ENCODE assay signal across 12 cellular contexts in the genomic region with DNA sequence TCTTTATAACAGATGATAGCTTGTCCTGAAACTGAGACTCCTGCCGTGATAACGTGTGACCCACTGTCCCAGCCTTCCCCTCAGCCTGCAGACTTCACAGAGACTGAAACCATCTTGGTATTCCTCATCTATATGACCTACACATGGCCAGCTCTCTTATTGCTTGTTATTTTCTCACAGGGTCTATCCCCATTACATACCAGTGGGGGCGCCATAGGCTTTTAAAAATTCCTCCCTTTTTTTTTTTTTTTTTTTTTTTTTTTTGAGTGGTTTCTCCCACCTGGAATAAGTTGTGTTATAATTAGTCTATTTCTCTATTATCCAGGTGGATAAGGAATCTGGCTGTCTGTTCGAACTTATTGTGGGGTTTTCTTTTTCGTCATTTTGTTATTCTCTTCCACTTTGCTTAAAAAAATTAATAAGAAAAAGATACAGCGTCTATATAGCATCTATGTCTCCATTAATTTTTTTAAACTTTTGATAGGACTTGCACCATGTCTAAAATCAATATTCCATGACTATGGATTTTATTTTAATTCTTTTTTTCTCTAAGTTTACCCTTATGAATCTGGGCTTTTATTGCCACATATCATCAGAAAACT. TPM values are rescaled to one million over a fixed set of nuclear protein-coding genes. Genes with fewer than 3 reads are reported as not detected.
DNase-seq lines count a peak whose midpoint lies in the region; ATAC-seq and TF ChIP-seq lines count a peak whose summit lies in the region.
"Had no signal": no experiment of that assay in that cellular context is flagged by ENCODE, and none has a peak within 500 bp of the region (broad histone marks: within the 10 kb centered on the region; RNA-seq: fewer than 3 reads in every experiment).

No MANE protein-coding gene starts in this region.

- H3K4me3 ChIP-seq in A673 (ENCODE audit: low read depth, low read length, poor library complexity, severe bottlenecking): no peak overlapping the region
- H3K4me3 ChIP-seq: ascending aorta, uterus had no signal

- POLR2A ChIA-PET in A673 (lab: Charles Lee; ENCODE audit: low non-redundant PET): interaction anchor here (0.6 kb wide), 2 partner anchors 19 to 39 kb away, joined by 8 to 10 read pairs; no protein-coding TSS in a partner anchor

- ATAC-seq in foreskin keratinocyte (no peak), HG03135 (IDR thresholded peaks at IDR 0.05; ENCODE audit: unreplicated experiment) (no peak)
- ATAC-seq: activated CD4-positive, CD25-positive, alpha-beta regulatory T cell treated with anti-CD3 and anti-CD28 coated beads, Interleukin-2, amount 50 U/mL, for 24 hours had no signal

- DNase-seq in A673 (ENCODE audit: low spot score): peak; percentile 57
- DNase-seq in RKO (ENCODE audit: low spot score): peak; percentile 60
- DNase-seq in foreskin keratinocyte: no peak
- DNase-seq in mucosa of gallbladder (ENCODE audit: low spot score): no peak
- no peak for DNase-seq in NCI-H146 treated with DMSO at 0.1 percent for 48 hours (lab: John Stamatoyannopoulos, UW; ENCODE audit: unreplicated experiment)
- DNase-seq in activated CD4-positive, CD25-positive, alpha-beta regulatory T cell treated with anti-CD3 and anti-CD28 coated beads, Interleukin-2, amount 50 U/mL, for 72 hours: no peak
- DNase-seq: NCI-H146, uterus had no signal

- no TSS peak for BruUV-seq in A673 (replicated peaks; lab: Mats Ljungman, UMichigan)

- no peaks in the 10 kb centered on the region for H3K27me3 ChIP-seq in A673 (replicated peaks; ENCODE audit: insufficient read depth, low read depth, low read length, poor library complexity)
- H3K27me3 ChIP-seq in foreskin keratinocyte: no peaks in the 10 kb centered on the region
- H3K27me3 ChIP-seq: ascending aorta, uterus had no signal

- no peaks in the 10 kb centered on the region for H3K9me3 ChIP-seq in A673 (ENCODE audit: low read depth, low read length, poor library complexity, severe bottlenecking)
- H3K9me3 ChIP-seq: uterus had no signal

- peak; percentile 86 for TF ChIP-seq CTCF in A673 (conservative IDR thresholded peaks at IDR 0.05; ENCODE audit: low read depth, low read length)
- TF ChIP-seq CTCF in GM12872 (IDR thresholded peaks at IDR 0.05; ENCODE audit: insufficient read depth, low read depth, low read length): 0 out of 3 replicates have a peak, but pooled peaks have one; percentile 25
- peak; percentile 42 for TF ChIP-seq CTCF in foreskin keratinocyte (conservative IDR thresholded peaks at IDR 0.05)

- H3K4me1 ChIP-seq in A673 (ENCODE audit: insufficient read depth, low read length, poor library complexity, severe bottlenecking) (peaks cover 6% of the 10 kb centered on the region), foreskin keratinocyte (no peaks in the 10 kb centered on the region)
- H3K4me1 ChIP-seq: ascending aorta, uterus had no signal

- CTCF ChIA-PET in A673 (lab: Charles Lee): interaction anchor here (0.6 to 1.0 kb wide), 13 partner anchors 45 to 824 kb away, joined by 4 to 19 read pairs (median 9); no protein-coding TSS in a partner anchor

- intact Hi-C loops in A673 (cut with micrococcal nuclease; ENCODE audit: unreplicated experiment): no loop called here

- H3K36me3 ChIP-seq in A673 (ENCODE audit: insufficient read depth, low read length, poor library complexity, severe bottlenecking): no peaks in the 10 kb centered on the region
- H3K36me3 ChIP-seq: ascending aorta, uterus had no signal

- H3K27ac ChIP-seq in A673 (ENCODE audit: low read depth, low read length, poor library complexity, severe bottlenecking) (no peak overlapping the region), foreskin keratinocyte (no peak overlapping the region)
- H3K27ac ChIP-seq: ascending aorta, uterus had no signal

RNA-seq across cellular contexts. Expression of gene GYG2, which starts 47.2 kb away (rescaled TPM):
- total RNA-seq in A673 (2021) (39.8 and 59.7 TPM in 2 replicates), foreskin keratinocyte (0.04 TPM in 1 of 2 replicates, not detected in the other), mucosa of gallbladder (5.4 TPM)
- not detected in 2 replicates for polyA plus RNA-seq in foreskin keratinocyte

RNA-seq across cellular contexts. Expression of gene ARSD, which starts 53.2 kb away (rescaled TPM):
- total RNA-seq in A673 (2021): 1.2 and 1.6 TPM in 2 replicates
- total RNA-seq in foreskin keratinocyte: 4.5 and 7.0 TPM in 2 replicates
- polyA plus RNA-seq in foreskin keratinocyte: 3.6 and 4.3 TPM in 2 replicates
- 82.5 TPM for total RNA-seq in mucosa of gallbladder

Comparison
In these comparisons a context has a peak if more than half of its experiments do, and no peak if none do; other contexts are left out.
1. DNase-seq: peak in A673 (single experiment) and RKO (single experiment); none in foreskin keratinocyte (0 of 2), mucosa of gallbladder (single experiment), NCI-H146 treated with DMSO at 0.1 percent for 48 hours (single experiment) and activated CD4-positive, CD25-positive, alpha-beta regulatory T cell treated with anti-CD3 and anti-CD28 coated beads, Interleukin-2, amount 50 U/mL, for 72 hours (single experiment).
2. CTCF ChIP-seq: peak in every context shown above with its lines; median percentile 86 in A673; 42 in foreskin keratinocyte; 25 in GM12872.
3. RNA of gene ARSD, which starts 53.2 kb away (total RNA-seq): 82.5 TPM in mucosa of gallbladder (single experiment); 4.5 to 7.0 TPM in foreskin keratinocyte and 1.2 to 1.6 TPM in A673; every median in the first group is over 10 times any median in the second.